8 cellular contexts compared by ENCODE assay signal in genomic region chr17:42577140-42577531, GRCh38. TPM values are rescaled to one million over a fixed set of nuclear protein-coding genes. Genes with fewer than 3 reads are reported as not detected.
DNase-seq lines count a peak whose midpoint lies in the region; ATAC-seq and TF ChIP-seq lines count a peak whose summit lies in the region.

No MANE protein-coding gene starts in this region.

- peaks cover 13 to 71% (median 32%) of the 10 kb centered on the region in 6 donors for H3K4me1 ChIP-seq in spleen

- peak overlapping the region; percentile 46 to 93 (median 72) for H3K4me3 ChIP-seq in spleen

- peak overlapping the region in 7 of 8 donors; percentile 87 to 94 (median 90) for H3K27ac ChIP-seq in spleen

- TF ChIP-seq CTCF in glutamatergic neuron (IDR thresholded peaks at IDR 0.05; ENCODE audit: partially characterized antibody, unreplicated experiment) (no peak), spleen (IDR thresholded peaks at IDR 0.05 in 8 of 11, conservative IDR thresholded peaks at IDR 0.05 in 3 of 11) (no peak)

- no peaks in the 10 kb centered on the region for H3K9me3 ChIP-seq in spleen

- DNase-seq in NCI-H82 (lab: John Stamatoyannopoulos, UW) (peak; percentile 67), NCI-H82 treated with DMSO at 0.1 percent for 48 hours (lab: John Stamatoyannopoulos, UW; ENCODE audit: unreplicated experiment) (no peak), T-cell (no peak), glutamatergic neuron (no peak), spleen (no peak), RKO (ENCODE audit: low spot score) (no peak), germinal center (ENCODE audit: low spot score) (no peak)

- peak overlapping the region; percentile 88 to 99 (median 98) for H3K4me3 Mint-ChIP-seq in T-cell
- peak overlapping the region; percentile 100 for H3K4me3 Mint-ChIP-seq in glutamatergic neuron (ENCODE audit: unreplicated experiment)

- TF ChIP-seq POLR2A in spleen (IDR thresholded peaks at IDR 0.05), result no peak

- H3K27me3 Mint-ChIP-seq in T-cell (no peaks in the 10 kb centered on the region), glutamatergic neuron (ENCODE audit: unreplicated experiment) (peaks cover 8% of the 10 kb centered on the region)

- no peaks in the 10 kb centered on the region for H3K27me3 ChIP-seq in spleen (replicated peaks in 1 of 7)

- POLR2A ChIA-PET in T-cell (lab: Charles Lee), result no interaction called here

- CTCF ChIA-PET in T-cell (lab: Charles Lee), result interaction anchor here in 1 of 2 donors (1.1 to 3.6 kb wide), 8 partner anchors 9 to 189 kb away, joined by 3 to 22 read pairs (median 6); partner anchors contain the start of genes MLX, RETREG3, STAT3 and TUBG1

- H3K36me3 Mint-ChIP-seq in T-cell (peaks cover 15% of the 10 kb centered on the region), glutamatergic neuron (ENCODE audit: unreplicated experiment) (peaks cover 5% of the 10 kb centered on the region)

- H3K27ac Mint-ChIP-seq in T-cell, result peak overlapping the region in 1 of 2 donors; percentile 98
- peak overlapping the region; percentile 48 for H3K27ac Mint-ChIP-seq in glutamatergic neuron (ENCODE audit: unreplicated experiment)

- H3K4me1 Mint-ChIP-seq in T-cell (peaks cover 32 to 38% (median 36%) of the 10 kb centered on the region in 3 donors), glutamatergic neuron (ENCODE audit: low read depth, unreplicated experiment) (peaks cover 2% of the 10 kb centered on the region)

- H3K9me3 Mint-ChIP-seq in T-cell (no peaks in the 10 kb centered on the region), glutamatergic neuron (ENCODE audit: unreplicated experiment) (peaks cover 11% of the 10 kb centered on the region)

- intact Hi-C loops in spleen (cut with DNase I; ENCODE audit: low total_unique reads), result no loop called here

- H3K36me3 ChIP-seq in spleen, result peaks cover 0 to 76% (median 52%) of the 10 kb centered on the region in 6 donors

- WGBS in spleen, 5 donors, result 2 to 15% (median 12%) methylated on average over 13 to 18 of the region's 18 CpGs

- ATAC-seq in T-cell (replicated peaks in 1 of 4) (peak in 3 of 4 experiments; percentile 2 to 3 (median 2)), HG03442 (IDR thresholded peaks at IDR 0.05; ENCODE audit: unreplicated experiment) (no peak)

RNA-seq across cellular contexts. Expression of gene PSMC3IP, which starts 0.4 kb away (rescaled TPM):
- 1 to 10 TPM; 2.2 to 4.3 (median 3.2) TPM for total RNA-seq in T-cell
- total RNA-seq in glutamatergic neuron (ENCODE audit: unreplicated experiment), result 12.0 TPM
- 1 to 10 TPM; 1.9 to 5.6 (median 3.4) TPM for total RNA-seq in spleen
- polyA plus RNA-seq in spleen, result 1 to 10 TPM; 3.6 to 4.3 (median 4.0) TPM

RNA-seq across cellular contexts. Expression of gene MLX, which starts 10.2 kb away (rescaled TPM):
- total RNA-seq in T-cell, result 10 to 100 TPM; 31.4 to 68.9 (median 61.2) TPM
- 62.5 TPM for total RNA-seq in glutamatergic neuron (ENCODE audit: unreplicated experiment)
- total RNA-seq in spleen, result 10 to 100 TPM; 43.0 to 64.4 (median 55.8) TPM
- 10 to 100 TPM; 33.0 to 39.1 (median 33.2) TPM for polyA plus RNA-seq in spleen

RNA-seq across cellular contexts. Expression of gene COASY, which starts 15.2 kb away (rescaled TPM):
- total RNA-seq in T-cell, result 10 to 100 TPM; 43.2 to 79.0 (median 74.9) TPM
- total RNA-seq in glutamatergic neuron (ENCODE audit: unreplicated experiment), result 57.4 TPM
- total RNA-seq in spleen, result 10 to 100 TPM; 32.5 to 68.6 (median 66.5) TPM
- polyA plus RNA-seq in spleen, result 100 to 1,000 TPM in 1 of 3 donors, 10 to 100 TPM in 2; 50.0 to 104 (median 80.6) TPM

RNA-seq across cellular contexts. Expression of gene HSD17B1, which starts 24.4 kb away (rescaled TPM):
- total RNA-seq in T-cell, result 1 to 10 TPM; 1.2 to 2.2 (median 1.4) TPM
- 4.1 TPM for total RNA-seq in glutamatergic neuron (ENCODE audit: unreplicated experiment)
- 1 to 10 TPM in 2 of 7 donors, under 1 TPM in 5; 0.54 to 1.6 (median 0.79) TPM for total RNA-seq in spleen
- 1 to 10 TPM; 2.9 to 5.5 (median 3.5) TPM for polyA plus RNA-seq in spleen

RNA-seq across cellular contexts. Expression of gene RETREG3, which starts 32.0 kb away (rescaled TPM):
- total RNA-seq in T-cell (100 to 1,000 TPM in 3 of 5 donors, 10 to 100 TPM in 2; 72.4 to 150 (median 139) TPM), glutamatergic neuron (ENCODE audit: unreplicated experiment) (88.2 TPM), spleen (10 to 100 TPM; 65.8 to 87.5 (median 80.5) TPM)
- polyA plus RNA-seq in spleen, result 10 to 100 TPM; 20.3 to 30.9 (median 30.3) TPM
